22 cellular contexts compared by ENCODE assay signal in genomic region chr2:219488844-219489194, GRCh38. TPM values are rescaled to one million over a fixed set of nuclear protein-coding genes. Genes with fewer than 3 reads are reported as not detected.
"Had no signal": no experiment of that assay in that cellular context is flagged by ENCODE, and none has a peak within 500 bp of the region (broad histone marks: within the 10 kb centered on the region; RNA-seq: fewer than 3 reads in every experiment).

No MANE protein-coding gene starts in this region.

- DNase-seq: KBM-7, MV-4-11, NCI-H1048, NCI-H1105, NCI-H1417, NCI-H1436 treated with DMSO at 0.1 percent for 48 hours, NCI-H1694, NCI-H187 treated with DMSO at 0.1 percent for 48 hours, NCI-H2081, NCI-H2107, NCI-H2227 treated with DMSO at 0.1 percent for 48 hours, NCI-H524 treated with DMSO at 0.1 percent for 48 hours, NCI-H69, NCI-H774, Right ventricle myocardium superior, RPMI8226, SIG-M5 had no signal

- H3K4me3 ChIP-seq: SJSA1, SK-N-MC had no signal

- H3K9me3 ChIP-seq: SJSA1 had no signal

- H3K36me3 ChIP-seq: SJSA1 had no signal

- FAIRE-seq: RCC 7860 had no signal

- H3K27ac ChIP-seq: SJSA1, SK-N-MC had no signal

RNA-seq across cellular contexts. Expression of gene ASIC4, which starts 25.5 kb away (rescaled TPM):
- total RNA-seq: LHCN-M2, MCF 10A, Right ventricle myocardium superior, SJSA1 had no signal
